Comparison of ENCODE assay signal across 23 cellular contexts in genomic region chr2:54695378-54695777, GRCh38.
"Had no signal": no experiment of that assay in that cellular context is flagged by ENCODE, and none has a peak within 500 bp of the region (broad histone marks: within the 10 kb centered on the region; RNA-seq: fewer than 3 reads in every experiment).

No MANE protein-coding gene starts in this region.

- H3K36me3 ChIP-seq: MG63, SJSA1 had no signal

- H3K4me3 ChIP-seq: MG63, SJSA1, SK-N-MC had no signal

- H3K4me1 ChIP-seq: SJSA1 had no signal

- H3K27me3 ChIP-seq: MG63, SJSA1 had no signal

- DNase-seq: Karpas-422, KG1, MG63, NCI-H1092, NCI-H1105 treated with DMSO at 0.1 percent for 48 hours, NCI-H1417 treated with DMSO at 0.1 percent for 48 hours, NCI-H146, NCI-H1694 treated with DMSO at 0.1 percent for 48 hours, NCI-H1930, NCI-H2081, NCI-H2107, NCI-H2227 treated with DMSO at 0.1 percent for 48 hours, NCI-H524 treated with DMSO at 0.1 percent for 48 hours, NCI-H69, NCI-H774, Right ventricle myocardium superior, RPMI8226, SIG-M5 had no signal

- H3K9me3 ChIP-seq: MG63, SJSA1 had no signal

- FAIRE-seq: HTR-8/SVneo, RCC 7860 had no signal

- H3K27ac ChIP-seq: HL-60, SJSA1, SK-N-MC had no signal
